Comparison of ENCODE assay signal across 32 cellular contexts in genomic region chr10:70650751-70651150, GRCh38. TPM values are rescaled to one million over a fixed set of nuclear protein-coding genes. Genes with fewer than 3 reads are reported as not detected.
"Had no signal": no experiment of that assay in that cellular context is flagged by ENCODE, and none has a peak within 500 bp of the region (broad histone marks: within the 10 kb centered on the region; RNA-seq: fewer than 3 reads in every experiment).

No MANE protein-coding gene starts in this region.

- H3K4me1 ChIP-seq: lower lobe of right lung, neural progenitor cell, right lobe of liver, thyroid gland, transverse colon, upper lobe of left lung had no signal

- ATAC-seq: left cardiac atrium; left lobe of liver; lower lobe of right lung; natural killer cell; right lobe of liver; stimulated activated naive B cell treated with anti-CD40 and anti-IgM and Interleukin-4, amounts not matched to agents 10 μg/mL and 1 μg/mL and 100 μg/mL, for 72 hours; stimulated activated naive CD8-positive, alpha-beta T cell treated with anti-CD3 and anti-CD28 coated beads, Interleukin-15, Interleukin-2, amounts not matched to agents 100 U/mL and 50 U/mL, for 24 hours had no signal

- DNase-seq: hippocampal formation; kidney glomerular epithelial cell; left cardiac atrium; lower lobe of right lung; mesendoderm; naive B cell; nephron progenitor cell; occipital lobe; stimulated activated CD4-positive, alpha-beta T cell treated with anti-CD3 and anti-CD28 coated beads, Interleukin-1b, Interleukin-23, amount 100 ng/mL, for 48 hours; stimulated activated CD4-positive, alpha-beta T cell treated with anti-CD3 and anti-CD28 coated beads, Interleukin-2, amount 100 ng/mL, for 48 hours; stimulated activated CD4-positive, alpha-beta T cell treated with anti-CD3 and anti-CD28 coated beads, Interleukin-4, amount 100 ng/mL, for 4 hours; stimulated activated naive B cell treated with anti-CD40 and anti-IgM and Interleukin-4, amounts not matched to agents 10 μg/mL and 1 μg/mL and 100 μg/mL, for 72 hours; stimulated activated naive CD8-positive, alpha-beta T cell treated with anti-CD3 and anti-CD28 coated beads, Interleukin-15, Interleukin-2, amounts not matched to agents 100 U/mL and 50 U/mL, for 24 hours; stomach; testis; thyroid gland; transverse colon; upper lobe of left lung had no signal

- H3K4me2 ChIP-seq: neural progenitor cell, smooth muscle cell had no signal

- H3K36me3 ChIP-seq: lower lobe of right lung, neural progenitor cell, neutrophil, right atrium auricular region, right lobe of liver, stomach, thyroid gland, transverse colon, upper lobe of left lung, vagina had no signal

- H3K9ac ChIP-seq: neural progenitor cell had no signal

- H3K27ac ChIP-seq: lower lobe of right lung, neural progenitor cell, neutrophil, right atrium auricular region, right lobe of liver, stomach, testis, thyroid gland, transverse colon, upper lobe of left lung, vagina had no signal

- H2AFZ ChIP-seq: neural progenitor cell had no signal

- H3K27me3 ChIP-seq: neural progenitor cell, neutrophil, right atrium auricular region, right lobe of liver, stomach, testis, thyroid gland, transverse colon, upper lobe of left lung, vagina had no signal

- H3K9me3 ChIP-seq: lower lobe of right lung, right atrium auricular region, right lobe of liver, testis, thyroid gland, transverse colon had no signal

- FAIRE-seq: keratinocyte had no signal

- H3K4me3 ChIP-seq: lower lobe of right lung, neural progenitor cell, right atrium auricular region, right lobe of liver, smooth muscle cell, stomach, testis, thyroid gland, transverse colon, upper lobe of left lung, vagina had no signal

RNA-seq across cellular contexts. Expression of gene ADAMTS14, which starts 21.6 kb away (rescaled TPM):
- total RNA-seq: mononuclear cell, right atrium auricular region, thyroid gland, vagina had no signal

RNA-seq across cellular contexts. Expression of gene PRF1, which starts 48.2 kb away (rescaled TPM):
- total RNA-seq: occipital lobe, osteocyte, progenitor cell of endocrine pancreas, pulmonary artery endothelial cell, renal cortical epithelial cell, smooth muscle cell had no signal
- polyA plus RNA-seq: keratinocyte, smooth muscle cell had no signal
